Comparison of ENCODE assay signal across 7 cellular contexts in genomic region chr7:44921607-44922350, GRCh38.
A peak's percentile ranks its signal among the peaks of the same experiment; 100 is the strongest.
DNase-seq lines count a peak whose midpoint lies in the region; ATAC-seq lines count a peak whose summit lies in the region.

No MANE protein-coding gene starts in this region.

- ATAC-seq in GM18502 (IDR thresholded peaks at IDR 0.05; ENCODE audit: poor library complexity, unreplicated experiment) = peak; percentile 63
- peak; percentile 73 for ATAC-seq in HG03097 (IDR thresholded peaks at IDR 0.05; ENCODE audit: low FRiP score, unreplicated experiment)

- DNase-seq in NCI-H446 (lab: John Stamatoyannopoulos, UW) (peak; percentile 64 to 85), caudate nucleus (lab: John Stamatoyannopoulos, UW) (peak in 60 of 61 donors; percentile 8 to 91 (median 74)), kidney glomerular epithelial cell (lab: John Stamatoyannopoulos, UW) (peak; percentile 17)
- peak; percentile 91 for DNase-seq in activated CD4-positive, alpha-beta T cell treated with anti-CD3 and anti-CD28 coated beads for 1 hour
- DNase-seq in stimulated activated CD4-positive, alpha-beta T cell treated with anti-CD3 and anti-CD28 coated beads, Interleukin-2, amount 100 ng/mL, for 24 hours = peak; percentile 99

- H3K27ac ChIP-seq in caudate nucleus (ENCODE audit: low read depth, low read length) = no peak overlapping the region

Comparison
In these comparisons a context has a peak if more than half of its experiments do, and no peak if none do; other contexts are left out.
1. DNase-seq: peak in every context shown above with its lines; median percentile 99 in stimulated activated CD4-positive, alpha-beta T cell treated with anti-CD3 and anti-CD28 coated beads, Interleukin-2, amount 100 ng/mL, for 24 hours; 91 in activated CD4-positive, alpha-beta T cell treated with anti-CD3 and anti-CD28 coated beads for 1 hour; 74 in NCI-H446; 74 in caudate nucleus; 17 in kidney glomerular epithelial cell.